ENCODE assay signal across 10 cellular contexts in the genomic region with DNA sequence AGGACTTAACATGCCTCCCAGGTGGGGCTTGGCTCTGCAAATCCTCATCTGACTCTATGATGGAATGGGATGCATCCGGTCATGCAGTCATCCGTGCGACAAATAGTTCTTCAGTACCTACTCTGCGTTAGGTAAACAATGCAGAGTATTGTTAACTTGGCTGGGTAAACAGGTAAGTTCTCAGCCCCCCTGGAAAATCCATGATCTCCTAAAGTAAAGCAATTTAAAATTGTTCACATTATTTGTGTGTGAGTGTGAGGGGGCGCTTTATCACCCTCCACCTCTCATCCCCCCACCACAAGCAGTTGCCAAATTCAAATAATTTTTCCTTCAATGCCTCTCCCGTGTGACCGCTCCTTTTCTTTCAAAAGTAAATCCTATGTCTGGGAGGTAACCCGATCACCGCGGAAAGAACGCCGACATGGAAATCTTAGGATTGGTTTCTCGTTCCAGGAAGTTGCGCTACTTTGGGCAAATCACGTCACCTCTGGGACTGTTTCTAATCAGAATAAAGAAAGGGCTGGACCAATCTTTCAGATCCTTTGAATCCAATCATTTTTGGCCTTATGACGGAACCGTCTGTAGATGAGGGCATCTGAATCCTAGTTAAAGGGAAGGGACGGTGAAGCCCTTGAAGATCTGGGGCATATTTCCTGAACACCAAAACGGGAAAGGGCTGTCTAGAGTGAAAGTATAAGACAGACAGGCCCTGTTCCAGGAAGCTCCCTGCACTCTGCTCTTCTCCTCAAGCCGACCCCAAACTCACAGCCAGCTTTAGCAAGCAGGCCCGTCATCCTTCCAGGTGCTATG.
DNase-seq lines count a peak whose midpoint lies in the region; ATAC-seq and TF ChIP-seq lines count a peak whose summit lies in the region.
"Had no signal": no experiment of that assay in that cellular context is flagged by ENCODE, and none has a peak within 500 bp of the region (broad histone marks: within the 10 kb centered on the region; RNA-seq: fewer than 3 reads in every experiment).

No MANE protein-coding gene starts in this region.

- ATAC-seq in HG03159 (IDR thresholded peaks at IDR 0.05; ENCODE audit: unreplicated experiment) (no peak), GM21423 (IDR thresholded peaks at IDR 0.05; ENCODE audit: unreplicated experiment) (no peak)

- in situ Hi-C loops in astrocyte of the spinal cord (cut with HindIII; ENCODE audit: low sequenced_read_pairs): no loop called here

- H3K4me3 ChIP-seq in astrocyte of the spinal cord (ENCODE audit: low read depth, low read length) (no peak overlapping the region), iPS-18c (ENCODE audit: insufficient read depth, low read depth, low read length) (peak overlapping the region; percentile 22; the same call in 1 of the 2 replicates), skin epidermis (peak overlapping the region in 6 of 7 experiments; percentile 0 to 31 (median 10))

- H3K9me3 ChIP-seq in iPS-18c (ENCODE audit: control insufficient read depth, insufficient read depth, low read length): no peaks in the 10 kb centered on the region

- H3K27ac ChIP-seq in skin epidermis: peak overlapping the region in 9 of 21 experiments; percentile 13 to 69 (median 35)

- CTCF ChIA-PET in HEK293T (lab: Yijun Ruan, JAX): interaction anchor here (0.6 kb wide), 2 partner anchors 25 to 725 kb away, joined by 3 to 4 read pairs; no protein-coding TSS in a partner anchor

- TF ChIP-seq CTCF in astrocyte of the spinal cord (IDR thresholded peaks at IDR 0.05; ENCODE audit: low read depth, low read length): no peak

- DNase-seq in HEK293T (ENCODE audit: extremely low spot score) (peak; percentile 49), astrocyte of the spinal cord (ENCODE audit: low read depth, low spot score) (peak; percentile 50), T1000 (lab: John Stamatoyannopoulos, UW) (no peak)
- DNase-seq in activated T-cell treated with anti-CD3 and anti-CD28 coated beads, Interleukin-2, amount 50 U/mL, for 1 hour: no peak
- DNase-seq: activated T-cell treated with anti-CD3 and anti-CD28 coated beads, Interleukin-2, amount 50 U/mL, for 24 hours; stimulated activated CD4-positive, alpha-beta T cell treated with anti-CD3 and anti-CD28 coated beads, Interleukin-2, amount 100 ng/mL, for 24 hours had no signal

- POLR2A ChIA-PET in HEK293T (lab: Yijun Ruan, JAX): interaction anchor here (0.7 to 1.9 kb wide), 6 partner anchors 23 to 289 kb away, joined by 3 to 11 read pairs (median 6); a partner anchor contains a TSS

TF ChIP-seq in HEK293T, 16 proteins besides CTCF, POLR2A, EP300 and RAD21:
- TF ChIP-seq ARNT (IDR thresholded peaks at IDR 0.05) (no peak), FOXM1 (IDR thresholded peaks at IDR 0.05; ENCODE audit: borderline replicate concordance) (no peak), SUZ12 (IDR thresholded peaks at IDR 0.05) (no peak)

Comparison
In these comparisons a context has a peak if more than half of its experiments do, and no peak if none do; other contexts are left out.
1. DNase-seq: peak in HEK293T (single experiment) and astrocyte of the spinal cord (single experiment); none in activated T-cell treated with anti-CD3 and anti-CD28 coated beads, Interleukin-2, amount 50 U/mL, for 1 hour (single experiment) and T1000 (single experiment).